1 cellular context compared by ENCODE assay signal in the genomic region with DNA sequence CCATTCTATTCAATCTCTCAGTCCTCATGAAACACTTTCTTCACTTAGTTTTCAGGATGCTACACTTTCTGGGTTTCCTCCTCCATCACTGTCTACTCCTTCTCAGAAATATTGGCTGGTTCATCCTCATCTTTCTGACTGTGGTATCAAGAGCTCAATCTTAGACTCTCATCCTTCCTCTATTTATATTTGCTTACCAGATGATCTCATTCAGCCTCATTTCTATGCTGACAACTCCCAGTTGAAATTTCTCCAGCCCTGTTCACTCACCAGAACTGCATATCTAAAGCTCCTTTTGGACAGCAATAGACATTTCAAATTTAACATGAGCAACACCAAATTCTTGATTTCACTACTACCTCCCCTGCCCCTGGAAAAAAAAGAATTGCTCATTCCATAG.
TF ChIP-seq lines count a peak whose summit lies in the region.

No MANE protein-coding gene starts in this region.

TF ChIP-seq in IMR-90, 13 proteins besides CTCF, POLR2A, EP300 and RAD21:
- TF ChIP-seq, protein P1, sequence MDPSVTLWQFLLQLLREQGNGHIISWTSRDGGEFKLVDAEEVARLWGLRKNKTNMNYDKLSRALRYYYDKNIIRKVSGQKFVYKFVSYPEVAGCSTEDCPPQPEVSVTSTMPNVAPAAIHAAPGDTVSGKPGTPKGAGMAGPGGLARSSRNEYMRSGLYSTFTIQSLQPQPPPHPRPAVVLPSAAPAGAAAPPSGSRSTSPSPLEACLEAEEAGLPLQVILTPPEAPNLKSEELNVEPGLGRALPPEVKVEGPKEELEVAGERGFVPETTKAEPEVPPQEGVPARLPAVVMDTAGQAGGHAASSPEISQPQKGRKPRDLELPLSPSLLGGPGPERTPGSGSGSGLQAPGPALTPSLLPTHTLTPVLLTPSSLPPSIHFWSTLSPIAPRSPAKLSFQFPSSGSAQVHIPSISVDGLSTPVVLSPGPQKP (IDR thresholded peaks at IDR 0.05; ENCODE audit: borderline replicate concordance, low read depth, low read length), result no peak
- TF ChIP-seq NFE2L2 (IDR thresholded peaks at IDR 0.05; ENCODE audit: low read depth, low read length) (no peak), MAZ (IDR thresholded peaks at IDR 0.05; ENCODE audit: borderline replicate concordance, low read depth, low read length) (no peak), FOS (IDR thresholded peaks at IDR 0.05; ENCODE audit: low read depth, low read length) (no peak)
